8 cellular contexts compared by ENCODE assay signal in the genomic region with DNA sequence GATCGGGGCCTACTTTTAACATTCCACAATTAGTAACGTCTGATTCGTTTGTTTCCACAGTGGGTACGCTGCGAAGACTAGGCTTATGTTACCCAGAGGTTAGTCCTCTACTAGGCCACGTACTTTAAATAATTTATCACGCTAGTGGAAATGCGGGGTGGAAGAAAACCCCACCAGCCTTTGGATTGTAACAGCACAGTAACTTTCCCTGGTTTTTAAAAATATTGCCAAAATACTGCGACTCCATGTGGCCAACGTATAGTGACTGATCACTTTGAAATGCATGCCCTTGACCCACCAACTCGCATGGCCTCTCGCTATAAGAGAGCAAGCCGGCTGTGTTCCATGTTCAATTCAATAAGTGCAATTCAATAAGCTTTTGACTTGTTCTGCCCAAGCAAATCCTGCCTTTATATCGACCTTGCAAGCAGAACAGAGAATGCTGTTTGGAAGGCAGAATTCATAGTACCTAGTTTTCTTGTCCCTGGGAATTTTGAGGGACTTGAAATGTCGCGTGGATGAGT. TPM values are rescaled to one million over a fixed set of nuclear protein-coding genes. Genes with fewer than 3 reads are reported as not detected.
DNase-seq lines count a peak whose midpoint lies in the region; ATAC-seq, FAIRE-seq and TF ChIP-seq lines count a peak whose summit lies in the region.

No MANE protein-coding gene starts in this region.

- peak overlapping the region; percentile 96 for H3K4me3 Mint-ChIP-seq in neural progenitor cell

- H3K4me3 ChIP-seq in OCI-LY7 (ENCODE audit: low read depth, low read length, poor library complexity, severe bottlenecking), result peak overlapping the region; percentile 89
- H3K4me3 ChIP-seq in H1 (ENCODE audit: extremely low read depth in 1 of 4, insufficient read depth in 2 of 4, low read depth in 3 of 4, low read length in 4 of 4), result peak overlapping the region; percentile 70 to 97 (median 87)
- peak overlapping the region; percentile 99 for H3K4me3 ChIP-seq in neural progenitor cell

- H3K4ac ChIP-seq in H1 (replicated peaks; ENCODE audit: insufficient read length, low read depth, low read length), result peak overlapping the region; percentile 80

- peak overlapping the region; percentile 56 for H3K56ac ChIP-seq in H1 (replicated peaks; ENCODE audit: insufficient read length, low read depth, low read length)

- H3K9me3 ChIP-seq in OCI-LY7 (ENCODE audit: low read length) (no peaks in the 10 kb centered on the region), H1 (ENCODE audit: insufficient read depth in 2 of 2, low read depth in 1 of 2, low read length in 1 of 2) (no peaks in the 10 kb centered on the region), neural progenitor cell (ENCODE audit: low read depth) (no peaks in the 10 kb centered on the region)

- H3K36me3 ChIP-seq in OCI-LY7 (ENCODE audit: insufficient read depth, low read length) (peaks cover 19% of the 10 kb centered on the region), H1 (ENCODE audit: control insufficient read depth in 2 of 4, insufficient read depth in 4 of 4, low read length in 3 of 4) (peaks cover 0 to under 1% (median 0%) of the 10 kb centered on the region in 4 experiments; a peak in 1 of 8 replicates), neural progenitor cell (peaks cover under 1% of the 10 kb centered on the region)

- H4K20me1 ChIP-seq in OCI-LY7 (ENCODE audit: insufficient read depth, low read length) (peaks cover 14% of the 10 kb centered on the region; the same call in 1 of the 2 replicates), H1 (replicated peaks in 1 of 2; ENCODE audit: control insufficient read depth in 1 of 2, insufficient read depth in 2 of 2, low read length in 2 of 2) (peaks cover 0 to 2% of the 10 kb centered on the region in 2 experiments), neural progenitor cell (ENCODE audit: low read depth) (peaks cover 20% of the 10 kb centered on the region)

- TF ChIP-seq RAD21 in H1 (IDR thresholded peaks at IDR 0.05 in 1 of 2, conservative IDR thresholded peaks at IDR 0.05 in 1 of 2; ENCODE audit: low read depth in 2 of 2, low read length in 2 of 2), result no peak

- H2AFZ ChIP-seq in OCI-LY7 (ENCODE audit: low read length) (peak overlapping the region; percentile 98), H1 (ENCODE audit: low read length) (0 out of 2 replicates have a peak overlapping the region, but pooled peaks have one; percentile 1), neural progenitor cell (replicated peaks) (peak overlapping the region; percentile 93)

- no peak overlapping the region for H3K14ac ChIP-seq in H1 (ENCODE audit: insufficient read length)

- 13% methylated on average over 16 of the region's 16 CpGs; no CpG with 5 or more reads in 1 of the 2 experiments for WGBS in H1 (ENCODE audit: extremely low coverage in 1 of 2, insufficient coverage in 1 of 2, insufficient read length in 1 of 2, insufficient replicate concordance in 2 of 2, low coverage in 1 of 2, low lambda C conversion rate in 2 of 2, missing lambda C conversion rate in 1 of 2), 2 experiments

- CTCF ChIA-PET in OCI-LY7 (lab: Charles Lee; ENCODE audit: unreplicated experiment), result no interaction called here
- CTCF ChIA-PET in H1 (lab: Charles Lee; ENCODE audit: partially characterized antibody), result interaction anchor here (1.0 to 1.7 kb wide), 5 partner anchors 11 to 243 kb away, joined by 3 to 7 read pairs (median 4); no protein-coding TSS in a partner anchor

- 0 out of 2 replicates have a peak overlapping the region, but pooled peaks have one; percentile 5 for H2BK20ac ChIP-seq in H1 (ENCODE audit: low read length)

- intact Hi-C loops in OCI-LY7 (cut with micrococcal nuclease; ENCODE audit: unreplicated experiment), result no loop called here

- H3K23ac ChIP-seq in H1 (ENCODE audit: insufficient read length), result no peak overlapping the region

- no peak for ATAC-seq in GM21786 (IDR thresholded peaks at IDR 0.05; ENCODE audit: unreplicated experiment)
- ATAC-seq in GM18517 (IDR thresholded peaks at IDR 0.05; ENCODE audit: unreplicated experiment), result no peak

- H2BK5ac ChIP-seq in H1 (ENCODE audit: low read depth, low read length), result peak overlapping the region; percentile 98

- no peaks in the 10 kb centered on the region for H3K27me3 ChIP-seq in H1 (replicated peaks in 1 of 4; ENCODE audit: control insufficient read depth in 3 of 4, extremely low read depth in 1 of 4, insufficient read depth in 3 of 4, low read length in 3 of 4)
- H3K27me3 ChIP-seq in neural progenitor cell, result no peaks in the 10 kb centered on the region

- H3K4me1 Mint-ChIP-seq in neural progenitor cell, result peaks cover 23% of the 10 kb centered on the region

- peak overlapping the region; percentile 96; the same call in 1 of the 2 replicates for H4K8ac ChIP-seq in H1 (ENCODE audit: extremely low read depth, insufficient read depth, low read length)

- peaks cover 23% of the 10 kb centered on the region for H3F3A ChIP-seq in neural progenitor cell (ENCODE audit: low read depth)

- H3K9ac ChIP-seq in H1 (replicated peaks in 1 of 4; ENCODE audit: extremely low read depth in 1 of 4, low read depth in 3 of 4, low read length in 3 of 4) (peak overlapping the region; percentile 82 to 98 (median 96)), neural progenitor cell (peak overlapping the region; percentile 69)

- H2BK12ac ChIP-seq in H1 (ENCODE audit: low read depth, low read length), result peak overlapping the region; percentile 95; the same call in 1 of the 2 replicates

- peak overlapping the region; percentile 53 for H4K91ac ChIP-seq in H1 (replicated peaks; ENCODE audit: insufficient read length, low read length)

- H3K4me2 ChIP-seq in OCI-LY7 (ENCODE audit: low read length) (peak overlapping the region; percentile 85), H1 (ENCODE audit: insufficient read depth in 1 of 2, low read depth in 2 of 2, low read length in 2 of 2) (peak overlapping the region; percentile 72 to 82), neural progenitor cell (peak overlapping the region; percentile 78)

- H3K4me1 ChIP-seq in OCI-LY7 (ENCODE audit: insufficient read depth, low read length, poor library complexity, severe bottlenecking) (peaks cover 31% of the 10 kb centered on the region), H1 (replicated peaks in 1 of 4; ENCODE audit: control insufficient read depth in 3 of 4, insufficient read depth in 4 of 4, low read length in 3 of 4) (peaks cover 0 to 5% (median 0%) of the 10 kb centered on the region in 4 experiments; a peak in 4 of 7 replicates), neural progenitor cell (peaks cover 18% of the 10 kb centered on the region)

- BruUV-seq in OCI-LY7 (replicated peaks; lab: Mats Ljungman, UMichigan), result TSS peak; percentile 28

- peaks cover 17% of the 10 kb centered on the region for H3K27me3 Mint-ChIP-seq in neural progenitor cell (ENCODE audit: insufficient read depth, low read depth)

- no peak for TF ChIP-seq POLR2A in GM12892 (IDR thresholded peaks at IDR 0.05; ENCODE audit: low read depth, low read length)
- no peak; a peak in 1 of 3 replicates for TF ChIP-seq POLR2A in H1 (IDR thresholded peaks at IDR 0.05; ENCODE audit: control extremely low read depth in 1 of 2, low read depth in 2 of 2, low read length in 2 of 2)

- peak overlapping the region; percentile 99 for H3K27ac Mint-ChIP-seq in neural progenitor cell

- H3K36me3 Mint-ChIP-seq in neural progenitor cell, result peaks cover 5% of the 10 kb centered on the region

- H3K79me1 ChIP-seq in H1 (ENCODE audit: low read depth, low read length), result no peaks in the 10 kb centered on the region

- H3K79me2 ChIP-seq in OCI-LY7 (ENCODE audit: insufficient read depth, low read depth, low read length) (peaks cover 37% of the 10 kb centered on the region), H1 (ENCODE audit: control insufficient read depth in 1 of 2, insufficient read depth in 2 of 2, low read length in 2 of 2) (peaks cover 0 to 32% of the 10 kb centered on the region in 2 experiments; a peak in 3 of 4 replicates), neural progenitor cell (ENCODE audit: low read depth) (peaks cover 38% of the 10 kb centered on the region)

- peaks cover 3% of the 10 kb centered on the region for H3K9me3 Mint-ChIP-seq in neural progenitor cell

- peak overlapping the region; percentile 40 for H4K5ac ChIP-seq in H1 (ENCODE audit: insufficient read length, low read depth, low read length)

- H3K23me2 ChIP-seq in H1 (ENCODE audit: low read depth, low read length), result peaks cover 6% of the 10 kb centered on the region; the same call in 1 of the 2 replicates

- peak overlapping the region; percentile 88 for H3K18ac ChIP-seq in H1 (ENCODE audit: extremely low read depth, low read length)

- no peak for DNase-seq in GM12892 (ENCODE audit: insufficient read length)
- no peak for DNase-seq in OCI-LY7 (ENCODE audit: low spot score)
- no peak for DNase-seq in H1 (ENCODE audit: low read depth in 1 of 2, low spot score in 2 of 2)
- DNase-seq in neural progenitor cell (ENCODE audit: low spot score), result no peak
- DNase-seq in activated CD4-positive, CD25-positive, alpha-beta regulatory T cell treated with anti-CD3 and anti-CD28 coated beads, Interleukin-2, amount 50 U/mL, for 72 hours, result no peak
- DNase-seq in G401 (ENCODE audit: low spot score), result no peak

- H3K27ac ChIP-seq in OCI-LY7 (ENCODE audit: low read depth, low read length, poor library complexity, severe bottlenecking) (peak overlapping the region; percentile 86), H1 (ENCODE audit: low read depth, low read length) (peak overlapping the region; percentile 99), neural progenitor cell (peak overlapping the region; percentile 99)

- peak; percentile 14 for FAIRE-seq in GM12892 (lab: Jason Lieb, UNC)
- no peak for FAIRE-seq in H1 (lab: Jason Lieb, UNC)

- H2BK120ac ChIP-seq in H1 (replicated peaks; ENCODE audit: low read depth, low read length), result peak overlapping the region; percentile 68

- H3K9me2 ChIP-seq in OCI-LY7 (ENCODE audit: insufficient read depth, low read length), result no peaks in the 10 kb centered on the region

- no peak for TF ChIP-seq EP300 in H1 (IDR thresholded peaks at IDR 0.05; ENCODE audit: borderline replicate concordance in 1 of 2, low read depth in 2 of 2, low read length in 2 of 2)

- no peak for TF ChIP-seq CTCF in OCI-LY7 (conservative IDR thresholded peaks at IDR 0.05; ENCODE audit: low read length)
- TF ChIP-seq CTCF in H1 (IDR thresholded peaks at IDR 0.05; ENCODE audit: control extremely low read depth in 1 of 3, insufficient read depth in 1 of 3, low read depth in 1 of 3, low read length in 3 of 3), result no peak
- no peak for TF ChIP-seq CTCF in neural progenitor cell (IDR thresholded peaks at IDR 0.05)

- POLR2A ChIA-PET in OCI-LY7 (lab: Charles Lee) (interaction anchor here (0.6 to 1.9 kb wide), 9 partner anchors 9 to 310 kb away, joined by 3 to 11 read pairs (median 4); no protein-coding TSS in a partner anchor), H1 (lab: Charles Lee; ENCODE audit: partially characterized antibody) (interaction anchor here (0.6 to 4.0 kb wide), 38 partner anchors 9 to 281 kb away, joined by 3 to 38 read pairs (median 4); no protein-coding TSS in a partner anchor)

- no peak overlapping the region for H2BK15ac ChIP-seq in H1 (ENCODE audit: low read length)

- in situ Hi-C loops in G401 (cut with HindIII; ENCODE audit: low sequenced_read_pairs), result no loop called here

- peak overlapping the region; percentile 55; the same call in 1 of the 2 replicates for H2AK5ac ChIP-seq in H1 (ENCODE audit: low read depth, low read length)

RNA-seq across cellular contexts. Expression of a gene that starts 0.9 kb away (rescaled TPM):
- polyA plus RNA-seq in GM12892 (2012; ENCODE audit: missing spikeins), result 15.8 TPM
- total RNA-seq in OCI-LY7 (2014; rRNA removed; shearing (Covaris generic)), result 32.5 and 35.1 TPM in 2 replicates
- total RNA-seq in OCI-LY7 (2022), result 69.8 and 70.6 TPM in 2 replicates
- 53.5 and 57.8 TPM in 2 replicates for total RNA-seq in H1 (2021; fragmentation: NEBNext Ultra II Directional; extraction: Animal tissue kit (Norgen Biotek cat#: 25700))
- polyA plus RNA-seq in H1 (2011; rRNA removed), result 16.7 and 24.1 TPM in 2 replicates
- 19.0 TPM for polyA plus RNA-seq in H1 (2011; cell fraction: cytosol; rRNA removed)
- 24.4 TPM for polyA plus RNA-seq in H1 (2011; cell fraction: nucleus; rRNA removed)
- polyA plus RNA-seq in H1 (2012, experiment 1 of 2), result 24.3 to 34.7 TPM (median 27.6 TPM) in 4 replicates
- 1.5 TPM for polyA plus RNA-seq in H1 (2012, experiment 2 of 2)
- polyA plus RNA-seq in H1 (2013, experiment 1 of 2), result 22.2 TPM
- polyA plus RNA-seq in H1 (2013, experiment 2 of 2), result 22.8 TPM
- 100 and 129 TPM in 2 replicates for polyA minus RNA-seq in H1 (2011; rRNA and poly(A)+ RNA removed)
- polyA minus RNA-seq in H1 (2011; cell fraction: cytosol; rRNA and poly(A)+ RNA removed), result 49.8 TPM
- 39.5 TPM for polyA minus RNA-seq in H1 (2011; cell fraction: nucleus; rRNA and poly(A)+ RNA removed)
- total RNA-seq in neural progenitor cell (ENCODE audit: low replicate concordance), result 40.5 and 63.1 TPM in 2 replicates
- 20.8 and 31.3 TPM in 2 replicates for total RNA-seq in G401 (2014; rRNA removed; shearing (Covaris generic))

Comparison
In these comparisons a context has a peak if more than half of its experiments do, and no peak if none do; other contexts are left out.
1. H2AFZ ChIP-seq: peak in every context shown above with its lines; median percentile 98 in OCI-LY7; 93 in neural progenitor cell; 1 in H1.